Comparison of ENCODE assay signal across 8 cellular contexts in genomic region chr2:43226955-43227829, GRCh38. TPM values are rescaled to one million over a fixed set of nuclear protein-coding genes. Genes with fewer than 3 reads are reported as not detected.
DNase-seq lines count a peak whose midpoint lies in the region; ATAC-seq and TF ChIP-seq lines count a peak whose summit lies in the region.

No MANE protein-coding gene starts in this region.

- TF ChIP-seq CTCF in A673 (conservative IDR thresholded peaks at IDR 0.05; ENCODE audit: low read depth, low read length) = peak; percentile 44

- peak overlapping the region; percentile 98 for H3K27ac ChIP-seq in A673 (ENCODE audit: low read depth, low read length, poor library complexity, severe bottlenecking)
- peak overlapping the region; percentile 91 to 98 for H3K27ac ChIP-seq in esophagus (ENCODE audit: low read depth in 2 of 2, low read length in 1 of 2)

- peaks cover 37% of the 10 kb centered on the region for H3K4me1 Mint-ChIP-seq in activated T-cell treated with anti-CD3 and anti-CD28 coated beads, Interleukin-2, amount 50 U/mL, for 24 hours (ENCODE audit: low read depth)

- WGBS in esophagus, 2 donors = 0% methylated on average over 75 to 77 of the region's 77 CpGs

- H3K9me3 ChIP-seq in A673 (ENCODE audit: low read depth, low read length, poor library complexity, severe bottlenecking) (no peaks in the 10 kb centered on the region), esophagus (ENCODE audit: control insufficient read depth in 2 of 2, insufficient read depth in 1 of 2, low read depth in 1 of 2, low read length in 1 of 2) (no peaks in the 10 kb centered on the region), mucosa of stomach (ENCODE audit: control insufficient read depth, low read length) (no peaks in the 10 kb centered on the region)

- intact Hi-C loops in A673 (cut with micrococcal nuclease; ENCODE audit: unreplicated experiment) = loop anchor here (1.0 to 10.0 kb wide), 4 partner anchors 185 to 372 kb away; no protein-coding TSS in a partner anchor

- CTCF ChIA-PET in A673 (lab: Charles Lee) = interaction anchor here (0.5 to 3.4 kb wide), 4 partner anchors 241 to 431 kb away, joined by 3 to 14 read pairs (median 7); no protein-coding TSS in a partner anchor

- peak; percentile 2 for ATAC-seq in GM18520 (IDR thresholded peaks at IDR 0.05; ENCODE audit: unreplicated experiment)
- ATAC-seq in HG03439 (IDR thresholded peaks at IDR 0.05; ENCODE audit: unreplicated experiment) = peak; percentile 18

- DNase-seq in A673 (ENCODE audit: low spot score) = peak; percentile 72
- DNase-seq in NOMO-1 treated with dmso at 0.1 percent for 144 hours (lab: John Stamatoyannopoulos, UW; ENCODE audit: unreplicated experiment) = peak; percentile 51
- DNase-seq in activated T-cell treated with anti-CD3 and anti-CD28 coated beads, Interleukin-2, amount 50 U/mL, for 24 hours = peak; percentile 85
- peak; percentile 55 for DNase-seq in stimulated activated CD8-positive, alpha-beta memory T cell treated with anti-CD3 and anti-CD28 coated beads, Interleukin-7, amount 100 ng/mL, for 24 hours (ENCODE audit: low read depth)

- H3K27me3 ChIP-seq in A673 (replicated peaks; ENCODE audit: insufficient read depth, low read depth, low read length, poor library complexity) = no peaks in the 10 kb centered on the region
- H3K27me3 ChIP-seq in esophagus (ENCODE audit: control insufficient read depth in 1 of 2, insufficient read depth in 2 of 2, low read length in 2 of 2) = no peaks in the 10 kb centered on the region
- no peaks in the 10 kb centered on the region for H3K27me3 ChIP-seq in mucosa of stomach (ENCODE audit: control insufficient read depth, insufficient read depth, low read length)

- H3K36me3 ChIP-seq in A673 (ENCODE audit: insufficient read depth, low read length, poor library complexity, severe bottlenecking) = peaks cover 19% of the 10 kb centered on the region
- peaks cover 12 to 17% of the 10 kb centered on the region in 2 donors for H3K36me3 ChIP-seq in esophagus (ENCODE audit: control insufficient read depth in 2 of 2, insufficient read depth in 2 of 2, low read length in 1 of 2)
- peaks cover 10% of the 10 kb centered on the region for H3K36me3 ChIP-seq in mucosa of stomach (ENCODE audit: control insufficient read depth, insufficient read depth, low read length)

- no peaks in the 10 kb centered on the region for H3K9me3 Mint-ChIP-seq in activated T-cell treated with anti-CD3 and anti-CD28 coated beads, Interleukin-2, amount 50 U/mL, for 24 hours

- H3K4me1 ChIP-seq in A673 (ENCODE audit: insufficient read depth, low read length, poor library complexity, severe bottlenecking) (peaks cover 34% of the 10 kb centered on the region), esophagus (ENCODE audit: control insufficient read depth in 2 of 2, insufficient read depth in 2 of 2, low read length in 1 of 2) (peaks cover 0 to 2% of the 10 kb centered on the region in 2 donors), mucosa of stomach (ENCODE audit: control insufficient read depth, insufficient read depth, low read length) (peaks cover 22% of the 10 kb centered on the region)

- H3K4me3 Mint-ChIP-seq in activated T-cell treated with anti-CD3 and anti-CD28 coated beads, Interleukin-2, amount 50 U/mL, for 24 hours = peak overlapping the region; percentile 95

- no TSS peak for BruUV-seq in A673 (replicated peaks; lab: Mats Ljungman, UMichigan)

- H3K27me3 Mint-ChIP-seq in activated T-cell treated with anti-CD3 and anti-CD28 coated beads, Interleukin-2, amount 50 U/mL, for 24 hours = no peaks in the 10 kb centered on the region

- peaks cover 67% of the 10 kb centered on the region for H3K36me3 Mint-ChIP-seq in activated T-cell treated with anti-CD3 and anti-CD28 coated beads, Interleukin-2, amount 50 U/mL, for 24 hours (ENCODE audit: low read depth)

- peak overlapping the region; percentile 93 for H3K9ac ChIP-seq in mucosa of stomach (ENCODE audit: low read length)

- H3K4me3 ChIP-seq in A673 (ENCODE audit: low read depth, low read length, poor library complexity, severe bottlenecking) = peak overlapping the region; percentile 98
- H3K4me3 ChIP-seq in esophagus (ENCODE audit: low read depth in 1 of 2, low read length in 2 of 2) = peak overlapping the region; percentile 59 to 99
- peak overlapping the region; percentile 68 for H3K4me3 ChIP-seq in mucosa of stomach (ENCODE audit: low read length)

- peak overlapping the region; percentile 93 for H3K27ac Mint-ChIP-seq in activated T-cell treated with anti-CD3 and anti-CD28 coated beads, Interleukin-2, amount 50 U/mL, for 24 hours

- POLR2A ChIA-PET in A673 (lab: Charles Lee; ENCODE audit: low non-redundant PET) = interaction anchor here (0.7 kb wide), 1 partner anchor 486 kb away, joined by 4 read pairs; no protein-coding TSS in a partner anchor

RNA-seq across cellular contexts. Expression of gene ZFP36L2, which starts 0.8 kb away (rescaled TPM):
- total RNA-seq in A673 (2021) = 20.4 and 23.4 TPM in 2 replicates
- polyA plus RNA-seq in esophagus = 10 to 100 TPM; 48.1 to 64.2 TPM

Comparison
In these comparisons a context has a peak if more than half of its experiments do, and no peak if none do; other contexts are left out.
1. Peak in every context shown above with its lines: DNase-seq, ATAC-seq, H3K4me3 ChIP-seq and H3K27ac ChIP-seq.